9 cellular contexts compared by ENCODE assay signal in the genomic region with DNA sequence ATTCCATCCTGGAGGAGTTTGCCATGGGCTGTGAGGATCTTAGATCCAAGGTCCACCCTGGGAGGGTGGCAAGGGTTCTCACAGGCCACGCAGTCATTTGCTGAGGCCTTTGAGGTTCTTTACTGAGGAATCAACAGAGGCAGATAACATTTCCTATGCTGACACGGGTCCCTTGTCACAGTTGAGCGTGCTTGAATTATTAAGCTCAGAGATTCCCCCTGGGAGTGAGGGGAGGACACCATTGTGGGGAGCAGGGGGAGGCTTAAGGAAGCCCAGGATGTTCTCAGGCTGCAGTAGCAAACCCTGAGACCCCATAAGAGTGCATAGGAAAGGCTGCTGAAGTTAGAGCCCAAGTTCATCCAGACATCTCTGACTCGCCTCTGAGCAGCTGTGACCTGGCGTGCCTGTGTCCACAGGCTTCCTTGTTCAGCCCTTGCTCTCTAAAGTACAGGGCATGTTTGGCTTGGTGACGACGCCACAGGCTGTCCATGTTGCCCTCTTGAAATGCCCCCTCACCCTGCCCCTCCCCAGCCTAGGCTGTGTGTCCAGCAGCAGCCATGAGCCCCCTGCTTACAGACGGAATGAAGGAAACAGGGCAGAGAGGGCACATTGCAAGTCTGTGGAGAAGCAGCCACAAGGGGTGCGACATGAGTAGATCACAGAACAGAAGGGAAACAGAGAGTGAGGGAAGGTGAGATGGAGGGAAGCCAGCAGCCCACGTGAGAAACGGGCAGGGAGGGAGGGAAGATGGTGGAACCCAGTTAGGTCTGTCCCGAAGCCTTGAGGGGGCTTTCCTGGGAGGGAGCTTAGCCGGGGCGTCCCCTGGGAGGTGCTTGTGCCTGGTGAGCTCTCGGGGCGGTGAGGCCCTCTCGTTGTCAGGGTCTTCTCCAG. TPM values are rescaled to one million over a fixed set of nuclear protein-coding genes. Genes with fewer than 3 reads are reported as not detected.
DNase-seq lines count a peak whose midpoint lies in the region; ATAC-seq, FAIRE-seq and TF ChIP-seq lines count a peak whose summit lies in the region.
"Had no signal": no experiment of that assay in that cellular context is flagged by ENCODE, and none has a peak within 500 bp of the region (broad histone marks: within the 10 kb centered on the region; RNA-seq: fewer than 3 reads in every experiment).

No MANE protein-coding gene starts in this region.

- TF ChIP-seq EP300 in esophagus muscularis mucosa (IDR thresholded peaks at IDR 0.05): no peak

- intact Hi-C loops in esophagus muscularis mucosa (cut with DNase I) (loop anchor here (5.0 kb wide), 2 partner anchors 592 to 992 kb away; no protein-coding TSS in a partner anchor), pancreas (cut with DNase I) (loop anchor here in 1 of 3 donors (5.0 kb wide), 1 partner anchor 592 kb away; no protein-coding TSS in a partner anchor)

- 42% methylated on average over 17 of the region's 17 CpGs for WGBS in esophagus muscularis mucosa
- 30 to 33% methylated on average over 17 of the region's 17 CpGs for WGBS in pancreas, 2 donors

- TF ChIP-seq CTCF in BE2C (IDR thresholded peaks at IDR 0.05; ENCODE audit: low read depth, low read length) (no peak), esophagus muscularis mucosa (IDR thresholded peaks at IDR 0.05) (no peak), pancreas (IDR thresholded peaks at IDR 0.05) (no peak)

- H3K4me1 ChIP-seq in BE2C (no peaks in the 10 kb centered on the region), esophagus muscularis mucosa (peaks cover 8 to 24% (median 12%) of the 10 kb centered on the region in 4 donors), pancreas (no peaks in the 10 kb centered on the region)

- H3K36me3 ChIP-seq in BE2C (no peaks in the 10 kb centered on the region), esophagus muscularis mucosa (peaks cover 10 to 33% (median 27%) of the 10 kb centered on the region in 4 donors), pancreas (peaks cover 0 to 8% (median 0%) of the 10 kb centered on the region in 3 donors)

- peak; percentile 21 for DNase-seq in BE2C
- DNase-seq in GM19240 (ENCODE audit: insufficient read length, low spot score): peak; percentile 6
- peak; percentile 48 for DNase-seq in NCI-H2171 (lab: John Stamatoyannopoulos, UW)
- peak; percentile 92 for DNase-seq in esophagus muscularis mucosa (ENCODE audit: extremely low spot score)
- peak in 2 of 6 donors; percentile 21 to 65 for DNase-seq in pancreas
- no peak for DNase-seq in NCI-H1417 (lab: John Stamatoyannopoulos, UW)
- DNase-seq in DMS114 treated with DMSO at 0.1 percent for 48 hours (lab: John Stamatoyannopoulos, UW; ENCODE audit: unreplicated experiment): no peak

- peak; percentile 42 to 70 (median 58) for ATAC-seq in pancreas
- ATAC-seq in GM18873 (IDR thresholded peaks at IDR 0.05; ENCODE audit: low FRiP score, unreplicated experiment): no peak

- H3K4me3 ChIP-seq in BE2C (ENCODE audit: low read depth, low read length) (peak overlapping the region; percentile 51), esophagus muscularis mucosa (peak overlapping the region; percentile 30 to 43 (median 32)), pancreas (peak overlapping the region in 1 of 4 donors; percentile 17)
- H3K4me3 ChIP-seq: cardiac muscle cell had no signal

- H3K27ac ChIP-seq in esophagus muscularis mucosa (replicated peaks in 1 of 4): no peak overlapping the region
- no peak overlapping the region for H3K27ac ChIP-seq in pancreas
- H3K27ac ChIP-seq: cardiac muscle cell had no signal

- H3K9me3 ChIP-seq in BE2C: no peaks in the 10 kb centered on the region
- no peaks in the 10 kb centered on the region for H3K9me3 ChIP-seq in esophagus muscularis mucosa
- H3K9me3 ChIP-seq in pancreas: no peaks in the 10 kb centered on the region

- H3K27me3 ChIP-seq in BE2C (no peaks in the 10 kb centered on the region), esophagus muscularis mucosa (no peaks in the 10 kb centered on the region), pancreas (no peaks in the 10 kb centered on the region)
- H3K27me3 ChIP-seq: cardiac muscle cell had no signal

- TF ChIP-seq POLR2A in esophagus muscularis mucosa (IDR thresholded peaks at IDR 0.05; ENCODE audit: low read depth): no peak

- no peak for FAIRE-seq in pancreas (lab: Jason Lieb, UNC)

RNA-seq across cellular contexts. Expression of a gene that starts 34.0 kb away (rescaled TPM):
- polyA plus RNA-seq in BE2C (2012; ENCODE audit: insufficient read depth, insufficient read length, low read depth): 12.7 TPM
- 10 to 100 TPM; 32.1 to 39.5 (median 34.7) TPM for total RNA-seq in esophagus muscularis mucosa
- 10 to 100 TPM; 12.8 to 21.2 (median 17.0) TPM for total RNA-seq in pancreas
- polyA plus RNA-seq in pancreas: 10 to 100 TPM in 1 of 2 donors, 1 to 10 TPM in 1; 7.1 to 11.1 TPM

Comparison
In these comparisons a context has a peak if more than half of its experiments do, and no peak if none do; other contexts are left out.
1. DNase-seq: peak in BE2C (single experiment), GM19240 (single experiment), NCI-H2171 (single experiment) and esophagus muscularis mucosa (single experiment); none in NCI-H1417 (0 of 3) and DMS114 treated with DMSO at 0.1 percent for 48 hours (single experiment).